ENCODE assay signal across 8 cellular contexts in the genomic region with DNA sequence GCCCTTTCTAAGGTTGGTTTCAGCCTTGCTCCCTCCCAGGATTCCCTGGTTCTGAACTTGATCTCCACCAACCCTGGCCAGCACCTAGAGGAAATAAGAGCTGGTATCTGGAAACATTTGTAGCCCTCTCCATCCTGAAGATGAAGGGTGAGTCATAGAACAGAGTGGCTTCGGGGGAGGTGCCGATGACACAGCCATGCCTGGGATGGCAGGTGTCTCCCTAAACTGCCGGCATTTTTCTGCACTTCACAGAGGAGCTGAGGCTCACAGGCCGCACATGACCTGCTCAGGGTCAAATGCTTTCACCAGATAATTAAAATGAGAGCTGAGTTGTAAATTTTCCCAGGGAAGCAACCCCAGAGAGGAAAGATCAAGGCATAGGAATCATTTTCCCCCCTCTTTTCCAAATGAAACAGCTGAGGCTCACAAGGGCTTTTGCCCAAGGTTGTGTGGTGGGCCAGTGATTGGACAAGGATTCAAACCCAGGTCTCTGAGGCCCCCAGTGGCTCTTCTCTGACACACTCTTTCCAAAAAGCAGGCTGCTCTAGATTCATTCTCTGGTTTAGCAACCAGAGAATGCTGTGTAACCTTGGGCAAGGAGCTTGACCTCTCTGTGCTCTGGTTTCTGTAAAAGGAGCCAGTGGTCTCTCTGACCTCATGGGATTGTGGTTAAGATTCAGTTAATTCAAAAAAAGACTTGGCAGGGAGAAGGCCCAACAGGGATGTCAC. TPM values are rescaled to one million over a fixed set of nuclear protein-coding genes. Genes with fewer than 3 reads are reported as not detected.
DNase-seq lines count a peak whose midpoint lies in the region; ATAC-seq, FAIRE-seq and TF ChIP-seq lines count a peak whose summit lies in the region.

No MANE protein-coding gene starts in this region.

- H3K9me3 ChIP-seq in SJCRH30 (replicated peaks) (no peaks in the 10 kb centered on the region), endothelial cell of umbilical vein (replicated peaks; ENCODE audit: control insufficient read depth, insufficient read depth, low read length) (no peaks in the 10 kb centered on the region), neutrophil (no peaks in the 10 kb centered on the region)

- H3K27ac ChIP-seq in SJCRH30 (peak overlapping the region; percentile 4; the same call in 1 of the 2 replicates), endothelial cell of umbilical vein (ENCODE audit: insufficient read depth, low read depth, low read length) (no peak overlapping the region), neutrophil (no peak overlapping the region)

- TF ChIP-seq CTCF in endothelial cell of umbilical vein (IDR thresholded peaks at IDR 0.05; ENCODE audit: extremely low read depth in 1 of 2, insufficient read depth in 1 of 2, low read depth in 1 of 2, low read length in 2 of 2) (no peak), neutrophil (IDR thresholded peaks at IDR 0.05) (no peak)

- H3K4me2 ChIP-seq in endothelial cell of umbilical vein (ENCODE audit: insufficient read depth, low read length), result peak overlapping the region; percentile 31

- H3K27me3 ChIP-seq in SJCRH30, result no peaks in the 10 kb centered on the region
- H3K27me3 ChIP-seq in endothelial cell of umbilical vein (ENCODE audit: control insufficient read depth in 2 of 2, insufficient read depth in 2 of 2, low read length in 2 of 2), result no peaks in the 10 kb centered on the region
- no peaks in the 10 kb centered on the region for H3K27me3 ChIP-seq in neutrophil

- no TSS peak for BruUV-seq in endothelial cell of umbilical vein (replicated peaks; lab: Mats Ljungman, UMichigan)

- dilution Hi-C loops in endothelial cell of umbilical vein (cut with MboI; ENCODE audit: extremely low pct_ligation_motif_present, low sequenced_read_pairs), result no loop called here

- ATAC-seq in GM21367 (IDR thresholded peaks at IDR 0.05; ENCODE audit: unreplicated experiment) (no peak), HG02623 (IDR thresholded peaks at IDR 0.05; ENCODE audit: unreplicated experiment) (no peak)

- CTCF ChIA-PET in endothelial cell of umbilical vein (lab: Charles Lee), result interaction anchor here (0.6 to 1.5 kb wide), 7 partner anchors 9 to 112 kb away, joined by 3 to 7 read pairs (median 5); no protein-coding TSS in a partner anchor

- POLR2A ChIA-PET in endothelial cell of umbilical vein (lab: Charles Lee), result interaction anchor here (0.6 kb wide), 1 partner anchor 8 kb away, joined by 3 read pairs; no protein-coding TSS in a partner anchor

- H3K36me3 ChIP-seq in SJCRH30, result no peaks in the 10 kb centered on the region
- peaks cover 3 to 4% of the 10 kb centered on the region in 2 experiments for H3K36me3 ChIP-seq in endothelial cell of umbilical vein (ENCODE audit: control insufficient read depth in 2 of 2, extremely low read depth in 1 of 2, insufficient read depth in 2 of 2, low read length in 2 of 2)
- no peaks in the 10 kb centered on the region for H3K36me3 ChIP-seq in neutrophil

- no peaks in the 10 kb centered on the region for H4K20me1 ChIP-seq in endothelial cell of umbilical vein (replicated peaks; ENCODE audit: control insufficient read depth, extremely low read depth, insufficient read depth, low read length)

- TF ChIP-seq POLR2A in endothelial cell of umbilical vein (IDR thresholded peaks at IDR 0.05; ENCODE audit: low read depth, low read length), result no peak

- no peaks in the 10 kb centered on the region for H3K79me2 ChIP-seq in endothelial cell of umbilical vein (ENCODE audit: control insufficient read depth, insufficient read depth, low read length)

- H2AFZ ChIP-seq in endothelial cell of umbilical vein (ENCODE audit: low read depth, low read length), result no peak overlapping the region

- no peaks in the 10 kb centered on the region for H3K9me1 ChIP-seq in endothelial cell of umbilical vein (replicated peaks; ENCODE audit: control insufficient read depth, extremely low read depth, insufficient read depth, low read length)

- H3K4me3 ChIP-seq in SJCRH30 (peak overlapping the region; percentile 45), endothelial cell of umbilical vein (replicated peaks in 1 of 3; ENCODE audit: insufficient read depth in 1 of 3, low read depth in 1 of 3, low read length in 3 of 3) (no peak overlapping the region), neutrophil (ENCODE audit: low read depth in 1 of 2, low read length in 1 of 2) (peak overlapping the region; percentile 77 to 94)

- DNase-seq in activated T-cell treated with anti-CD3 and anti-CD28 coated beads for 48 hours (ENCODE audit: low read depth) (peak; percentile 21), activated T-cell treated with anti-CD3 and anti-CD28 coated beads for 4 hours (no peak), SJCRH30 (peak; percentile 51 to 61), endothelial cell of umbilical vein (ENCODE audit: low read depth, low spot score) (peak; percentile 22), ecto neural progenitor cell (ENCODE audit: low spot score) (no peak)

- H3K9ac ChIP-seq in endothelial cell of umbilical vein (replicated peaks; ENCODE audit: extremely low read depth, insufficient read depth, low read length), result no peak overlapping the region

- no peak for FAIRE-seq in endothelial cell of umbilical vein (lab: Jason Lieb, UNC)

- intact Hi-C loops in endothelial cell of umbilical vein (cut with micrococcal nuclease), result loop anchor here (1.0 to 5.0 kb wide), 3 partner anchors 29 to 76 kb away; partner anchors contain the start of genes ARMC6, SUGP2 and TMEM161A

- H3K4me1 ChIP-seq in SJCRH30 (peaks cover 10% of the 10 kb centered on the region), endothelial cell of umbilical vein (ENCODE audit: control insufficient read depth, extremely low read depth, insufficient read depth, low read length) (peaks cover 21% of the 10 kb centered on the region), neutrophil (ENCODE audit: control insufficient read depth in 1 of 2, insufficient read depth in 1 of 2, low read depth in 1 of 2, low read length in 1 of 2) (peaks cover 21 to 22% of the 10 kb centered on the region in 2 experiments)

TF ChIP-seq in endothelial cell of umbilical vein, 7 proteins besides CTCF, POLR2A, EP300 and RAD21:
- peak; percentile 53 for TF ChIP-seq JUN (IDR thresholded peaks at IDR 0.05; ENCODE audit: borderline replicate concordance, insufficient read depth, insufficient read length, low read depth)
- TF ChIP-seq EZH2 (IDR thresholded peaks at IDR 0.05; ENCODE audit: borderline replicate concordance, low read depth, low read length, severe bottlenecking), result no peak
- no peak for TF ChIP-seq GATA2 (IDR thresholded peaks at IDR 0.05; ENCODE audit: insufficient read depth, insufficient read length, low read depth, low read length)
- peak; percentile 12 for TF ChIP-seq POLR2AphosphoS5 (IDR thresholded peaks at IDR 0.05; ENCODE audit: insufficient read depth, low read depth, low read length)
- TF ChIP-seq FOS (IDR thresholded peaks at IDR 0.05; ENCODE audit: borderline replicate concordance, insufficient read depth, low read length), result peak; percentile 63

RNA-seq across cellular contexts. Expression of gene SLC25A42, which starts 1.2 kb away (rescaled TPM):
- total RNA-seq in SJCRH30 (2014; rRNA removed; shearing (Covaris generic)), result 6.8 and 8.0 TPM in 2 replicates
- 6.2 and 8.2 TPM in 2 replicates for total RNA-seq in endothelial cell of umbilical vein
- polyA plus RNA-seq in endothelial cell of umbilical vein, result 6.3 and 7.2 TPM in 2 replicates
- polyA plus RNA-seq in endothelial cell of umbilical vein (2011; cell fraction: cytosol; rRNA removed), result 3.8 and 6.0 TPM in 2 replicates
- 10.0 and 11.2 TPM in 2 replicates for polyA plus RNA-seq in endothelial cell of umbilical vein (2011; cell fraction: nucleus; rRNA removed)
- 6.1 and 6.5 TPM in 2 replicates for polyA plus RNA-seq in endothelial cell of umbilical vein (2012)
- 4.0 and 7.4 TPM in 2 replicates for polyA minus RNA-seq in endothelial cell of umbilical vein
- 6.3 TPM for polyA minus RNA-seq in endothelial cell of umbilical vein (2011; cell fraction: cytosol; rRNA and poly(A)+ RNA removed)
- 3.7 and 7.3 TPM in 2 replicates for polyA minus RNA-seq in endothelial cell of umbilical vein (2011; cell fraction: nucleus; rRNA and poly(A)+ RNA removed)

RNA-seq across cellular contexts. Expression of gene ARMC6, which starts 29.2 kb away (rescaled TPM):
- total RNA-seq in SJCRH30 (2014; rRNA removed; shearing (Covaris generic)), result 48.6 and 55.6 TPM in 2 replicates
- 35.4 and 44.7 TPM in 2 replicates for total RNA-seq in endothelial cell of umbilical vein
- 33.9 and 42.4 TPM in 2 replicates for polyA plus RNA-seq in endothelial cell of umbilical vein
- 32.8 and 38.0 TPM in 2 replicates for polyA plus RNA-seq in endothelial cell of umbilical vein (2011; cell fraction: cytosol; rRNA removed)
- polyA plus RNA-seq in endothelial cell of umbilical vein (2011; cell fraction: nucleus; rRNA removed), result 27.2 and 28.9 TPM in 2 replicates
- polyA plus RNA-seq in endothelial cell of umbilical vein (2012), result 35.8 and 36.5 TPM in 2 replicates
- 36.2 and 41.6 TPM in 2 replicates for polyA minus RNA-seq in endothelial cell of umbilical vein
- polyA minus RNA-seq in endothelial cell of umbilical vein (2011; cell fraction: cytosol; rRNA and poly(A)+ RNA removed), result 51.7 TPM
- 14.3 and 14.7 TPM in 2 replicates for polyA minus RNA-seq in endothelial cell of umbilical vein (2011; cell fraction: nucleus; rRNA and poly(A)+ RNA removed)

RNA-seq across cellular contexts. Expression of gene SUGP2, which starts 29.3 kb away (rescaled TPM):
- total RNA-seq in SJCRH30 (2014; rRNA removed; shearing (Covaris generic)), result 47.7 and 57.4 TPM in 2 replicates
- total RNA-seq in endothelial cell of umbilical vein, result 74.4 and 79.7 TPM in 2 replicates
- 43.3 and 44.6 TPM in 2 replicates for polyA plus RNA-seq in endothelial cell of umbilical vein
- polyA plus RNA-seq in endothelial cell of umbilical vein (2011; cell fraction: cytosol; rRNA removed), result 19.8 and 27.1 TPM in 2 replicates
- 265 and 309 TPM in 2 replicates for polyA plus RNA-seq in endothelial cell of umbilical vein (2011; cell fraction: nucleus; rRNA removed)
- polyA plus RNA-seq in endothelial cell of umbilical vein (2012), result 57.1 and 59.2 TPM in 2 replicates
- 30.7 and 39.0 TPM in 2 replicates for polyA minus RNA-seq in endothelial cell of umbilical vein
- 12.4 TPM for polyA minus RNA-seq in endothelial cell of umbilical vein (2011; cell fraction: cytosol; rRNA and poly(A)+ RNA removed)
- 52.7 and 74.6 TPM in 2 replicates for polyA minus RNA-seq in endothelial cell of umbilical vein (2011; cell fraction: nucleus; rRNA and poly(A)+ RNA removed)

Comparison
In these comparisons a context has a peak if more than half of its experiments do, and no peak if none do; other contexts are left out.
1. DNase-seq: peak in activated T-cell treated with anti-CD3 and anti-CD28 coated beads for 48 hours (single experiment), SJCRH30 (2 of 2) and endothelial cell of umbilical vein (single experiment); none in activated T-cell treated with anti-CD3 and anti-CD28 coated beads for 4 hours (single experiment) and ecto neural progenitor cell (single experiment).
2. H3K4me3 ChIP-seq: peak in SJCRH30 (single experiment) and neutrophil (2 of 2); none in endothelial cell of umbilical vein (0 of 3).